10 cellular contexts compared by ENCODE assay signal in genomic region chr11:78560826-78561484, GRCh38. TPM values are rescaled to one million over a fixed set of nuclear protein-coding genes. Genes with fewer than 3 reads are reported as not detected.
DNase-seq lines count a peak whose midpoint lies in the region; ATAC-seq and TF ChIP-seq lines count a peak whose summit lies in the region.
"Had no signal": no experiment of that assay in that cellular context is flagged by ENCODE, and none has a peak within 500 bp of the region (broad histone marks: within the 10 kb centered on the region; RNA-seq: fewer than 3 reads in every experiment).

No MANE protein-coding gene starts in this region.

- H3K27me3 Mint-ChIP-seq in activated naive CD4-positive, alpha-beta T cell treated with anti-CD3 and anti-CD28 coated beads, Interleukin-2, amount 10 ng/mL, durations not matched to agents 7 days and 5 days, result no peaks in the 10 kb centered on the region
- no peaks in the 10 kb centered on the region for H3K27me3 Mint-ChIP-seq in activated T-helper 1 cell treated with anti-CD3 and anti-CD28 coated beads, Interleukin-12 subunit alpha, Interleukin-12 subunit beta, Interleukin-2, Interleukin-4 antibody, amounts not matched to agents 30 ng/mL and 10 ng/mL and 1 ng/mL, durations not matched to agents 14 hours and 24 hours and 36 hours (ENCODE audit: insufficient read depth)

- H3K27me3 ChIP-seq in upper lobe of right lung, result no peaks in the 10 kb centered on the region

- H3K4me1 Mint-ChIP-seq in activated naive CD4-positive, alpha-beta T cell treated with anti-CD3 and anti-CD28 coated beads, Interleukin-2, amount 10 ng/mL, durations not matched to agents 7 days and 5 days, result peaks cover 65% of the 10 kb centered on the region
- peaks cover 75% of the 10 kb centered on the region for H3K4me1 Mint-ChIP-seq in activated T-helper 1 cell treated with anti-CD3 and anti-CD28 coated beads, Interleukin-12 subunit alpha, Interleukin-12 subunit beta, Interleukin-2, Interleukin-4 antibody, amounts not matched to agents 30 ng/mL and 10 ng/mL and 1 ng/mL, durations not matched to agents 14 hours and 24 hours and 36 hours (ENCODE audit: low read depth)

- H3K36me3 ChIP-seq in upper lobe of right lung, result peaks cover 12% of the 10 kb centered on the region

- peak; percentile 75 for ATAC-seq in left lobe of liver
- peak; percentile 53 for ATAC-seq in upper lobe of right lung
- no peak for ATAC-seq in GM18519 (IDR thresholded peaks at IDR 0.05; ENCODE audit: low FRiP score, unreplicated experiment)
- ATAC-seq in GM21786 (IDR thresholded peaks at IDR 0.05; ENCODE audit: unreplicated experiment), result no peak

- peaks cover 45% of the 10 kb centered on the region for H3K36me3 Mint-ChIP-seq in activated naive CD4-positive, alpha-beta T cell treated with anti-CD3 and anti-CD28 coated beads, Interleukin-2, amount 10 ng/mL, durations not matched to agents 7 days and 5 days
- peaks cover 42% of the 10 kb centered on the region for H3K36me3 Mint-ChIP-seq in activated T-helper 1 cell treated with anti-CD3 and anti-CD28 coated beads, Interleukin-12 subunit alpha, Interleukin-12 subunit beta, Interleukin-2, Interleukin-4 antibody, amounts not matched to agents 30 ng/mL and 10 ng/mL and 1 ng/mL, durations not matched to agents 14 hours and 24 hours and 36 hours (ENCODE audit: low read depth)

- H3K4me1 ChIP-seq in upper lobe of right lung, result peaks cover 43% of the 10 kb centered on the region

- peak overlapping the region; percentile 87 for H3K27ac Mint-ChIP-seq in activated naive CD4-positive, alpha-beta T cell treated with anti-CD3 and anti-CD28 coated beads, Interleukin-2, amount 10 ng/mL, durations not matched to agents 7 days and 5 days
- H3K27ac Mint-ChIP-seq in activated T-helper 1 cell treated with anti-CD3 and anti-CD28 coated beads, Interleukin-12 subunit alpha, Interleukin-12 subunit beta, Interleukin-2, Interleukin-4 antibody, amounts not matched to agents 30 ng/mL and 10 ng/mL and 1 ng/mL, durations not matched to agents 14 hours and 24 hours and 36 hours, result peak overlapping the region; percentile 79

- H3K27ac ChIP-seq in upper lobe of right lung, result peak overlapping the region; percentile 69
- H3K27ac ChIP-seq: C4-2B had no signal

- H3K4me3 ChIP-seq in upper lobe of right lung, result peak overlapping the region; percentile 8

- intact Hi-C loops in activated T-helper 1 cell treated with anti-CD3 and anti-CD28 coated beads, Interleukin-12 subunit alpha, Interleukin-12 subunit beta, Interleukin-2, Interleukin-4 antibody, amounts not matched to agents 30 ng/mL and 10 ng/mL and 1 ng/mL, durations not matched to agents 14 hours and 24 hours and 36 hours (cut with micrococcal nuclease), result loop anchor here (1.0 to 10.0 kb wide), 8 partner anchors 81 to 739 kb away; partner anchors contain the start of genes AAMDC, GAB2, NDUFC2 and RSF1
- intact Hi-C loops in upper lobe of right lung (cut with DNase I), result loop anchor here (10.0 kb wide), 1 partner anchor 336 kb away; no protein-coding TSS in a partner anchor

- no peak for TF ChIP-seq CTCF in upper lobe of right lung (IDR thresholded peaks at IDR 0.05)

- H3K9me3 Mint-ChIP-seq in activated naive CD4-positive, alpha-beta T cell treated with anti-CD3 and anti-CD28 coated beads, Interleukin-2, amount 10 ng/mL, durations not matched to agents 7 days and 5 days, result peaks cover 3% of the 10 kb centered on the region
- peaks cover 3% of the 10 kb centered on the region for H3K9me3 Mint-ChIP-seq in activated T-helper 1 cell treated with anti-CD3 and anti-CD28 coated beads, Interleukin-12 subunit alpha, Interleukin-12 subunit beta, Interleukin-2, Interleukin-4 antibody, amounts not matched to agents 30 ng/mL and 10 ng/mL and 1 ng/mL, durations not matched to agents 14 hours and 24 hours and 36 hours

- no peak for DNase-seq in activated naive CD4-positive, alpha-beta T cell treated with anti-CD3 and anti-CD28 coated beads, Interleukin-2, amount 10 ng/mL, durations not matched to agents 7 days and 5 days
- no peak for DNase-seq in activated naive CD4-positive, alpha-beta T cell (lab: John Stamatoyannopoulos, UW)
- DNase-seq in activated T-helper 1 cell treated with anti-CD3 and anti-CD28 coated beads, Interleukin-12 subunit alpha, Interleukin-12 subunit beta, Interleukin-2, Interleukin-4 antibody, amounts not matched to agents 30 ng/mL and 10 ng/mL and 1 ng/mL, durations not matched to agents 14 hours and 24 hours and 36 hours (ENCODE audit: low spot score), result no peak
- DNase-seq in left lobe of liver (ENCODE audit: low spot score) (no peak), upper lobe of right lung (no peak), HK-2 (ENCODE audit: unreplicated experiment) (no peak)
- DNase-seq: NCI-H226 had no signal

- H3K4me3 Mint-ChIP-seq in activated naive CD4-positive, alpha-beta T cell treated with anti-CD3 and anti-CD28 coated beads, Interleukin-2, amount 10 ng/mL, durations not matched to agents 7 days and 5 days, result peak overlapping the region; percentile 37
- H3K4me3 Mint-ChIP-seq in activated T-helper 1 cell treated with anti-CD3 and anti-CD28 coated beads, Interleukin-12 subunit alpha, Interleukin-12 subunit beta, Interleukin-2, Interleukin-4 antibody, amounts not matched to agents 30 ng/mL and 10 ng/mL and 1 ng/mL, durations not matched to agents 14 hours and 24 hours and 36 hours, result peak overlapping the region; percentile 74

- H3K9me3 ChIP-seq in upper lobe of right lung, result no peaks in the 10 kb centered on the region

- CTCF ChIA-PET in activated naive CD4-positive, alpha-beta T cell treated with anti-CD3 and anti-CD28 coated beads, Interleukin-2, amount 10 ng/mL, durations not matched to agents 7 days and 5 days (lab: Charles Lee), result interaction anchor here (1.5 to 1.6 kb wide), 2 partner anchors 133 to 140 kb away, joined by 3 to 6 read pairs; no protein-coding TSS in a partner anchor

RNA-seq across cellular contexts. Expression of gene NARS2, which starts 13.7 kb away (rescaled TPM):
- 38.2 and 38.7 TPM in 2 replicates for total RNA-seq in activated T-helper 1 cell treated with anti-CD3 and anti-CD28 coated beads, Interleukin-12 subunit alpha, Interleukin-12 subunit beta, Interleukin-2, Interleukin-4 antibody, amounts not matched to agents 30 ng/mL and 10 ng/mL and 1 ng/mL, durations not matched to agents 14 hours and 24 hours and 36 hours
- total RNA-seq in left lobe of liver (13.4 TPM), upper lobe of right lung (17.5 TPM)

Comparison
In these comparisons a context has a peak if more than half of its experiments do, and no peak if none do; other contexts are left out.
1. ATAC-seq: peak in left lobe of liver (single experiment) and upper lobe of right lung (single experiment); none in GM18519 (single experiment) and GM21786 (single experiment).